Comparison of ENCODE assay signal across 31 cellular contexts in genomic region chr11:25066706-25067105, GRCh38.
"Had no signal": no experiment of that assay in that cellular context is flagged by ENCODE, and none has a peak within 500 bp of the region (broad histone marks: within the 10 kb centered on the region; RNA-seq: fewer than 3 reads in every experiment).

No MANE protein-coding gene starts in this region.

- ATAC-seq: activated CD8-positive, alpha-beta memory T cell treated with anti-CD3 and anti-CD28 coated beads, Interleukin-2, amount 10 ng/mL, durations not matched to agents 7 days and 5 days; activated naive CD8-positive, alpha-beta T cell treated with anti-CD3 and anti-CD28 coated beads, Interleukin-2, amount 50 U/mL, for 24 hours; Panc1; SK-N-SH treated with all-trans-retinoic acid at 6 μM for 48 hours had no signal

- DNase-seq: activated CD4-positive, alpha-beta memory T cell treated with anti-CD3 and anti-CD28 coated beads, Interleukin-2, amount 10 ng/mL, durations not matched to agents 7 days and 5 days; activated CD4-positive, alpha-beta T cell treated with anti-CD3 and anti-CD28 coated beads for 1 hour; activated CD4-positive, alpha-beta T cell treated with anti-CD3 and anti-CD28 coated beads for 48 hours; activated CD4-positive, CD25-positive, alpha-beta regulatory T cell; activated CD8-positive, alpha-beta memory T cell treated with anti-CD3 and anti-CD28 coated beads for 24 hours; activated CD8-positive, alpha-beta memory T cell treated with anti-CD3 and anti-CD28 coated beads, Interleukin-2, amount 10 ng/mL, durations not matched to agents 7 days and 5 days; activated CD8-positive, alpha-beta memory T cell treated with anti-CD3 and anti-CD28 coated beads, Interleukin-2, amount 50 U/mL, for 48 hours; activated effector memory CD4-positive, alpha-beta T cell treated with Interleukin-2 at 50 U/mL for 16 hours; activated naive CD4-positive, alpha-beta T cell treated with anti-CD3 and anti-CD28 coated beads, Interleukin-2, amount 10 ng/mL, durations not matched to agents 7 days and 5 days; activated naive CD8-positive, alpha-beta T cell treated with anti-CD3 and anti-CD28 coated beads, Interleukin-2, amount 50 U/mL, for 24 hours; activated T-cell treated with anti-CD3 and anti-CD28 coated beads, Interleukin-2, amount 50 U/mL, for 48 hours; amniotic stem cell; aorta; KG1; NCI-H1105; NCI-H1417 treated with DMSO at 0.1 percent for 48 hours; NCI-H187 treated with DMSO at 0.1 percent for 48 hours; NCI-H2081 treated with DMSO at 0.1 percent for 48 hours; NCI-H226; NCI-H446 treated with DMSO at 0.1 percent for 48 hours; NCI-H524; OCI-M1; SIG-M5; SW 1271; T-helper 1 cell; T-helper 2 cell; T-helper 9 cell; WERI-Rb-1 had no signal

- H3K27ac Mint-ChIP-seq: activated CD4-positive, alpha-beta memory T cell treated with anti-CD3 and anti-CD28 coated beads, Interleukin-2, amount 10 ng/mL, durations not matched to agents 7 days and 5 days; activated CD8-positive, alpha-beta memory T cell treated with anti-CD3 and anti-CD28 coated beads, Interleukin-2, amount 10 ng/mL, durations not matched to agents 7 days and 5 days; activated naive CD4-positive, alpha-beta T cell treated with anti-CD3 and anti-CD28 coated beads, Interleukin-2, amount 10 ng/mL, durations not matched to agents 7 days and 5 days; activated naive CD8-positive, alpha-beta T cell; activated naive CD8-positive, alpha-beta T cell treated with anti-CD3 and anti-CD28 coated beads, Interleukin-2, amount 50 U/mL, for 24 hours had no signal

- H3K4me3 Mint-ChIP-seq: activated CD4-positive, alpha-beta memory T cell treated with anti-CD3 and anti-CD28 coated beads, Interleukin-2, amount 10 ng/mL, durations not matched to agents 7 days and 5 days; activated CD8-positive, alpha-beta memory T cell treated with anti-CD3 and anti-CD28 coated beads, Interleukin-2, amount 10 ng/mL, durations not matched to agents 7 days and 5 days; activated naive CD4-positive, alpha-beta T cell treated with anti-CD3 and anti-CD28 coated beads, Interleukin-2, amount 10 ng/mL, durations not matched to agents 7 days and 5 days; activated naive CD8-positive, alpha-beta T cell; activated naive CD8-positive, alpha-beta T cell treated with anti-CD3 and anti-CD28 coated beads, Interleukin-2, amount 50 U/mL, for 24 hours had no signal

- H3K4me1 Mint-ChIP-seq: activated CD4-positive, alpha-beta memory T cell treated with anti-CD3 and anti-CD28 coated beads, Interleukin-2, amount 10 ng/mL, durations not matched to agents 7 days and 5 days; activated CD8-positive, alpha-beta memory T cell treated with anti-CD3 and anti-CD28 coated beads, Interleukin-2, amount 10 ng/mL, durations not matched to agents 7 days and 5 days; activated naive CD4-positive, alpha-beta T cell treated with anti-CD3 and anti-CD28 coated beads, Interleukin-2, amount 10 ng/mL, durations not matched to agents 7 days and 5 days; activated naive CD8-positive, alpha-beta T cell treated with anti-CD3 and anti-CD28 coated beads, Interleukin-2, amount 50 U/mL, for 24 hours had no signal

- H3K27ac ChIP-seq: WERI-Rb-1 had no signal

- H3K36me3 ChIP-seq: WERI-Rb-1 had no signal

- H3K36me3 Mint-ChIP-seq: activated CD8-positive, alpha-beta memory T cell treated with anti-CD3 and anti-CD28 coated beads, Interleukin-2, amount 10 ng/mL, durations not matched to agents 7 days and 5 days; activated naive CD4-positive, alpha-beta T cell treated with anti-CD3 and anti-CD28 coated beads, Interleukin-2, amount 10 ng/mL, durations not matched to agents 7 days and 5 days; activated naive CD8-positive, alpha-beta T cell had no signal

- H3K27me3 Mint-ChIP-seq: activated CD4-positive, alpha-beta memory T cell treated with anti-CD3 and anti-CD28 coated beads, Interleukin-2, amount 10 ng/mL, durations not matched to agents 7 days and 5 days; activated CD8-positive, alpha-beta memory T cell treated with anti-CD3 and anti-CD28 coated beads, Interleukin-2, amount 10 ng/mL, durations not matched to agents 7 days and 5 days; activated naive CD4-positive, alpha-beta T cell treated with anti-CD3 and anti-CD28 coated beads, Interleukin-2, amount 10 ng/mL, durations not matched to agents 7 days and 5 days; activated naive CD8-positive, alpha-beta T cell; activated naive CD8-positive, alpha-beta T cell treated with anti-CD3 and anti-CD28 coated beads, Interleukin-2, amount 50 U/mL, for 24 hours had no signal
